1 cellular context compared by ENCODE assay signal in genomic region chr1:26788515-26788785, GRCh38.
A peak's percentile ranks its signal among the peaks of the same experiment; 100 is the strongest.
TF ChIP-seq lines count a peak whose summit lies in the region.

No MANE protein-coding gene starts in this region.

TF ChIP-seq in GM12878, 131 proteins besides CTCF, POLR2A, EP300 and RAD21:
- TF ChIP-seq ZZZ3 (IDR thresholded peaks at IDR 0.05; ENCODE audit: control insufficient read depth, insufficient read length, low read depth) (no peak), HDAC6 (IDR thresholded peaks at IDR 0.05; ENCODE audit: unreplicated experiment) (peak; percentile 20), POLR2AphosphoS5 (IDR thresholded peaks at IDR 0.05; ENCODE audit: low read length) (peak; percentile 5; the same call in 1 of the 2 replicates), MXI1 (IDR thresholded peaks at IDR 0.05; ENCODE audit: low read depth, low read length) (0 out of 2 replicates have a peak, but pooled peaks have one; percentile 29), BHLHE40 (IDR thresholded peaks at IDR 0.05; ENCODE audit: borderline replicate concordance in 1 of 2, low read depth in 2 of 2, low read length in 1 of 2) (0 out of 4 replicates have a peak, but pooled peaks of 1 of the 2 experiments have one; percentile 15)
- TF ChIP-seq, protein P1, sequence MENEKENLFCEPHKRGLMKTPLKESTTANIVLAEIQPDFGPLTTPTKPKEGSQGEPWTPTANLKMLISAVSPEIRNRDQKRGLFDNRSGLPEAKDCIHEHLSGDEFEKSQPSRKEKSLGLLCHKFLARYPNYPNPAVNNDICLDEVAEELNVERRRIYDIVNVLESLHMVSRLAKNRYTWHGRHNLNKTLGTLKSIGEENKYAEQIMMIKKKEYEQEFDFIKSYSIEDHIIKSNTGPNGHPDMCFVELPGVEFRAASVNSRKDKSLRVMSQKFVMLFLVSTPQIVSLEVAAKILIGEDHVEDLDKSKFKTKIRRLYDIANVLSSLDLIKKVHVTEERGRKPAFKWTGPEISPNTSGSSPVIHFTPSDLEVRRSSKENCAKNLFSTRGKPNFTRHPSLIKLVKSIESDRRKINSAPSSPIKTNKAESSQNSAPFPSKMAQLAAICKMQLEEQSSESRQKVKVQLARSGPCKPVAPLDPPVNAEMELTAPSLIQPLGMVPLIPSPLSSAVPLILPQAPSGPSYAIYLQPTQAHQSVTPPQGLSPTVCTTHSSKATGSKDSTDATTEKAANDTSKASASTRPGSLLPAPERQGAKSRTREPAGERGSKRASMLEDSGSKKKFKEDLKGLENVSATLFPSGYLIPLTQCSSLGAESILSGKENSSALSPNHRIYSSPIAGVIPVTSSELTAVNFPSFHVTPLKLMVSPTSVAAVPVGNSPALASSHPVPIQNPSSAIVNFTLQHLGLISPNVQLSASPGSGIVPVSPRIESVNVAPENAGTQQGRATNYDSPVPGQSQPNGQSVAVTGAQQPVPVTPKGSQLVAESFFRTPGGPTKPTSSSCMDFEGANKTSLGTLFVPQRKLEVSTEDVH (IDR thresholded peaks at IDR 0.05; ENCODE audit: low read depth, partially characterized antibody): no peak
